12 cellular contexts compared by ENCODE assay signal in the genomic region with DNA sequence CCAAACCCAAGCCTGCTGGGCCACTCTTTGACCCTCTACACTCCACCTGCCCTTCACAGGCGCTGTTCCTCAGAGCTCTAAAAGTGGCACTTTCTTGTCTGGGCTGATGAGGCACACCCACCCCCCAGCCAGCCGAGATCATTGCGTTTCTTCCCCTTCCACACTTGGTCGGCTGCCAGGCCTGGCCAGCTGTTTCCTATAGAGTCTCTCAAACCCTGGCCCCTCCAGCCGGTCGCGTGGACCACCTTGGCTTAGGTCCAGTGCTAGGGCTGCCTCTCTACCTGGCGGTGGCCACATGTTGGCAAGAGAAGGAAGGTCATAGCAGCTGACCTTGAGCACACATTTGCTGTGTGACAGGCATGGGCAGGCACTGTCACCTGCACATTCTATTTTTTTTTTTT.
A peak's percentile ranks its signal among the peaks of the same experiment; 100 is the strongest.
DNase-seq lines count a peak whose midpoint lies in the region; ATAC-seq and TF ChIP-seq lines count a peak whose summit lies in the region.
"Had no signal": no experiment of that assay in that cellular context is flagged by ENCODE, and none has a peak within 500 bp of the region (broad histone marks: within the 10 kb centered on the region; RNA-seq: fewer than 3 reads in every experiment).

No MANE protein-coding gene starts in this region.

- H3K4me3 ChIP-seq in DOHH2 (ENCODE audit: low read length) = no peak overlapping the region
- H3K4me3 ChIP-seq: ascending aorta, thoracic aorta had no signal

- DNase-seq in RPMI8226 (peak; percentile 77), left cardiac atrium (peak; percentile 67), putamen (ENCODE audit: low spot score) (peak; percentile 44), NCI-H82 (lab: John Stamatoyannopoulos, UW) (no peak), OCI-M2 (lab: John Stamatoyannopoulos, UW; ENCODE audit: unreplicated experiment) (no peak)
- DNase-seq: activated CD4-positive, CD25-positive, alpha-beta regulatory T cell; NCI-H510A had no signal

- no peaks in the 10 kb centered on the region for H3F3A ChIP-seq in DOHH2 (ENCODE audit: control insufficient read depth, insufficient read depth)

- intact Hi-C loops in left cardiac atrium (cut with DNase I) = no loop called here

- H3K36me3 ChIP-seq in DOHH2 (ENCODE audit: control insufficient read depth, low read length) = peaks cover 66% of the 10 kb centered on the region

- no peaks in the 10 kb centered on the region for H3K9me2 ChIP-seq in DOHH2 (replicated peaks; ENCODE audit: control insufficient read depth, low read length)

- H3K79me2 ChIP-seq in DOHH2 (ENCODE audit: control insufficient read depth, low read length) = peaks cover 45% of the 10 kb centered on the region

- TF ChIP-seq CTCF in DOHH2 (IDR thresholded peaks at IDR 0.05; ENCODE audit: low read depth, low read length, poor library complexity, severe bottlenecking) = no peak

- H3K9me3 ChIP-seq in DOHH2 (ENCODE audit: control insufficient read depth, insufficient read depth, low read length) = no peaks in the 10 kb centered on the region
- H3K9me3 ChIP-seq: ascending aorta, thoracic aorta had no signal

- H3K4me1 ChIP-seq in DOHH2 (ENCODE audit: control insufficient read depth, low read length) = peaks cover 28% of the 10 kb centered on the region
- H3K4me1 ChIP-seq: ascending aorta had no signal

- H3K27ac ChIP-seq in DOHH2 (ENCODE audit: low read depth, low read length) = no peak overlapping the region
- H3K27ac ChIP-seq: ascending aorta, thoracic aorta had no signal

- H3K4me2 ChIP-seq in DOHH2 (ENCODE audit: low read length) = peak overlapping the region; percentile 19; the same call in 1 of the 2 replicates

- peaks cover 3% of the 10 kb centered on the region; the same call in 1 of the 2 replicates for H4K20me1 ChIP-seq in DOHH2 (ENCODE audit: control insufficient read depth, insufficient read depth, low read depth, low read length)

- ATAC-seq in left cardiac atrium (peak; percentile 30 to 45), HG02973 (IDR thresholded peaks at IDR 0.05; ENCODE audit: unreplicated experiment) (no peak), HG03045 (IDR thresholded peaks at IDR 0.05; ENCODE audit: unreplicated experiment) (no peak)

- no peaks in the 10 kb centered on the region for H3K27me3 ChIP-seq in DOHH2 (ENCODE audit: control insufficient read depth, low read length)
- H3K27me3 ChIP-seq: ascending aorta had no signal

Comparison
In these comparisons a context has a peak if more than half of its experiments do, and no peak if none do; other contexts are left out.
1. DNase-seq: peak in RPMI8226 (single experiment), left cardiac atrium (single experiment) and putamen (single experiment); none in NCI-H82 (single experiment) and OCI-M2 (single experiment).
2. ATAC-seq: peak in left cardiac atrium (2 of 2); none in HG02973 (single experiment) and HG03045 (single experiment).